ENCODE assay signal across 2 cellular contexts in genomic region chr17:79760197-79760906, GRCh38.
TF ChIP-seq lines count a peak whose summit lies in the region.

No MANE protein-coding gene starts in this region.

TF ChIP-seq in IMR-90, 13 proteins besides CTCF, POLR2A, EP300 and RAD21:
- TF ChIP-seq CEBPB (IDR thresholded peaks at IDR 0.05; ENCODE audit: low read depth, low read length), result no peak
- no peak for TF ChIP-seq RCOR1 (IDR thresholded peaks at IDR 0.05; ENCODE audit: insufficient replicate concordance, low read length)
- no peak for TF ChIP-seq BHLHE40 (IDR thresholded peaks at IDR 0.05; ENCODE audit: low read depth, low read length)
- no peak for TF ChIP-seq SMC3 (IDR thresholded peaks at IDR 0.05; ENCODE audit: low read depth, low read length)
- TF ChIP-seq MXI1 (IDR thresholded peaks at IDR 0.05; ENCODE audit: borderline replicate concordance, low read depth, low read length), result no peak
- no peak for TF ChIP-seq USF2 (IDR thresholded peaks at IDR 0.05; ENCODE audit: low read depth, low read length)
- TF ChIP-seq MAFK (IDR thresholded peaks at IDR 0.05; ENCODE audit: low read depth, low read length), result no peak
- no peak for TF ChIP-seq MAZ (IDR thresholded peaks at IDR 0.05; ENCODE audit: borderline replicate concordance, low read depth, low read length)
- no peak for TF ChIP-seq CHD1 (IDR thresholded peaks at IDR 0.05; ENCODE audit: low read depth, low read length)
- no peak for TF ChIP-seq FOS (IDR thresholded peaks at IDR 0.05; ENCODE audit: low read depth, low read length)
- no peak for TF ChIP-seq RFX5 (IDR thresholded peaks at IDR 0.05; ENCODE audit: low read depth, low read length)
- no peak for TF ChIP-seq ELK1 (IDR thresholded peaks at IDR 0.05; ENCODE audit: borderline replicate concordance, low read depth, low read length)
- no peak for TF ChIP-seq NFE2L2 (IDR thresholded peaks at IDR 0.05; ENCODE audit: low read depth, low read length)

TF ChIP-seq in K562, 482 proteins besides CTCF, POLR2A, EP300 and RAD21:
- TF ChIP-seq SRSF3 (IDR thresholded peaks at IDR 0.05; ENCODE audit: insufficient read depth, low read length) (no peak), ZNF316 (IDR thresholded peaks at IDR 0.05) (peak; percentile 38; the same call in 1 of the 2 replicates)
